ENCODE assay signal across 31 cellular contexts in the genomic region with DNA sequence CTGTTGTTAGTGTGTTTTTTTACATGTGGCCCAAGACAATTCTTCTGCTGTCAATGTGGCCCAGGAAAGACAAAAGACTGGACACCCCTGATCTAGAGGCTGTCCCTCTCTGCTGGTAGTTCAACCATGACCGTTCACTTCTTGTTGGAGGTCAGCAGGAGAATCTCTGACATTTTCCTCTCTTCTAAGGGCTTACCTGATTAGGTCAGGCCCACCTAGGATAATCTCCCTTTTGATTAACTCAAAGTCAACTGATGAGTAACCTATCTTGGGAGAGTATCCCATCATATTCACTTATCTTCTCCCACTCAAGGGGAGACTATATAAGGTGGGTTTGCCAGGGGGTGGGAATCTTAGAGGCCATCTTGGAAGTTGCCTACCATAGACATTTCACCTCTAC.
"Had no signal": no experiment of that assay in that cellular context is flagged by ENCODE, and none has a peak within 500 bp of the region (broad histone marks: within the 10 kb centered on the region; RNA-seq: fewer than 3 reads in every experiment).

No MANE protein-coding gene starts in this region.

- H3K27ac ChIP-seq: adrenal gland, ascending aorta, body of pancreas, brain microvascular endothelial cell, breast epithelium, cardiac muscle cell had no signal

- FAIRE-seq: astrocyte had no signal

- H3K4me3 ChIP-seq: adrenal gland, ascending aorta, body of pancreas, breast epithelium, cardiac muscle cell had no signal

- H3K36me3 ChIP-seq: adrenal gland, ascending aorta, brain microvascular endothelial cell, breast epithelium, cardiac muscle cell had no signal

- H3K9me3 ChIP-seq: adrenal gland, body of pancreas had no signal

- H3K27me3 ChIP-seq: adrenal gland, ascending aorta, body of pancreas, brain microvascular endothelial cell, breast epithelium, cardiac muscle cell had no signal

- ATAC-seq: activated naive CD4-positive, alpha-beta T cell treated with anti-CD3 and anti-CD28 coated beads, Interleukin-2, amount 50 U/mL, for 72 hours; activated naive CD8-positive, alpha-beta T cell treated with anti-CD3 and anti-CD28 coated beads, Interleukin-2, amount 50 U/mL, for 24 hours; activated T-cell treated with anti-CD3 and anti-CD28 coated beads, Interleukin-2, amount 50 U/mL, for 4 hours; activated T-cell treated with anti-CD3 and anti-CD28 coated beads, Interleukin-2, amount 50 U/mL, for 72 hours; activated T-helper 17 cell treated with anti-CD3 and anti-CD28 coated beads, Interleukin-2, amount 50 U/mL, for 72 hours; body of pancreas had no signal

- H3K4me1 ChIP-seq: adrenal gland, ascending aorta, body of pancreas, breast epithelium had no signal

- DNase-seq: activated effector memory CD4-positive, alpha-beta T cell treated with anti-CD3 and anti-CD28 coated beads, Interleukin-2, amount 50 U/mL, for 16 hours; activated effector memory CD4-positive, alpha-beta T cell treated with Interleukin-2 at 50 U/mL for 16 hours; activated gamma-delta T cell; activated gamma-delta T cell treated with Interleukin-2 at 50 U/mL for 16 hours; activated naive CD4-positive, alpha-beta T cell; activated naive CD4-positive, alpha-beta T cell treated with anti-CD3 and anti-CD28 coated beads for 36 hours; activated naive CD4-positive, alpha-beta T cell treated with anti-CD3 and anti-CD28 coated beads, Interleukin-2, amount 10 ng/mL, durations not matched to agents 7 days and 5 days; activated naive CD4-positive, alpha-beta T cell treated with anti-CD3 and anti-CD28 coated beads, Interleukin-2, amount 50 U/mL, for 16 hours; activated naive CD4-positive, alpha-beta T cell treated with Interleukin-2 at 50 U/mL for 16 hours; activated naive CD8-positive, alpha-beta T cell treated with anti-CD3 and anti-CD28 coated beads for 36 hours; activated naive CD8-positive, alpha-beta T cell treated with anti-CD3 and anti-CD28 coated beads, Interleukin-2, amount 10 ng/mL, durations not matched to agents 7 days and 5 days; activated naive CD8-positive, alpha-beta T cell treated with anti-CD3 and anti-CD28 coated beads, Interleukin-2, amount 50 U/mL, for 24 hours; activated T-cell treated with anti-CD3 and anti-CD28 coated beads, Interleukin-2, amount 50 U/mL, for 4 hours; activated T-cell treated with anti-CD3 and anti-CD28 coated beads, Interleukin-2, amount 50 U/mL, for 48 hours; activated T-cell treated with anti-CD3 and anti-CD28 coated beads, Interleukin-2, amount 50 U/mL, for 72 hours; adrenal gland; amniotic stem cell; amygdala; anterior cingulate cortex; aorta; body of pancreas; brain microvascular endothelial cell; caudate nucleus; central memory CD4-positive, alpha-beta T cell; cerebellar nuclear complex had no signal
